In the genomic region with DNA sequence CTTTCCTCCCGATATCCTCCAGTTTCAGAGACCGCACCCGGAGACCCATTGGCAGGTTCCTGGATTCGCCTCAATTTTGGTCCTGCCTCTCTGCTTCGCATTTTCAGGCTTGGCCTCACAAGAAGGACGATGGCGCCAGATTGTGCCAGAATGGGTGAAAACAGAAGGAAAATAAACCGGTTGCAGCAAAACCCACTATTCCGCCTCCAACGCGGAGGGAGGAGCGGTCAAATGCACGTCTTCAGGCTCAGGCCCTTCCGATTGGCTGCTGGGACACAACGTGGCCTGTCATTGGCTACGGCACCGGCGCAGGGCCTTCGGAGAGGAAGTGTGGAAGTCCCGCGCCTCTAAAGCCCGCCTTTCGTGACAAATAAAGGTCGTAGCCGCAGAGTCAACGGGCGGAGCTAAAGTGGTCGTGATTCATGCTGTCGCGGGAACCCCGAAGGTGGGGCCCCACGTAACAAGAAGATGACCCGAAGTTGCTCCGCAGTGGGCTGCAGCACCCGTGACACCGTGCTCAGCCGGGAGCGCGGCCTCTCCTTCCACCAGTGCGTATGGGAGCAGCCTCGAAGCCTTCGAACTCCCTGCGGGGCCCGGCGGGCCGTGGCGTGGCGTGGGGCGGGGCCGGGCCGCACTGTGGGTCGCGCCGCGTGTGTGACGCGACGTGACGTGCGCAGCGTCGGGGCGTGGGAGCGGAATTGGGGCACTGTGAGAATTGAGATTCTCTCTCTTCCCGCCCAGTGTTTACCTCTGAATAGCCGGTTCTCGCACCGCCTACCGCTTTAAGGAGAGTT, we compare ENCODE assay signal across 8 cellular contexts. TPM values are rescaled to one million over a fixed set of nuclear protein-coding genes. Genes with fewer than 3 reads are reported as not detected.
DNase-seq lines count a peak whose midpoint lies in the region; ATAC-seq and TF ChIP-seq lines count a peak whose summit lies in the region.

A gene with protein sequence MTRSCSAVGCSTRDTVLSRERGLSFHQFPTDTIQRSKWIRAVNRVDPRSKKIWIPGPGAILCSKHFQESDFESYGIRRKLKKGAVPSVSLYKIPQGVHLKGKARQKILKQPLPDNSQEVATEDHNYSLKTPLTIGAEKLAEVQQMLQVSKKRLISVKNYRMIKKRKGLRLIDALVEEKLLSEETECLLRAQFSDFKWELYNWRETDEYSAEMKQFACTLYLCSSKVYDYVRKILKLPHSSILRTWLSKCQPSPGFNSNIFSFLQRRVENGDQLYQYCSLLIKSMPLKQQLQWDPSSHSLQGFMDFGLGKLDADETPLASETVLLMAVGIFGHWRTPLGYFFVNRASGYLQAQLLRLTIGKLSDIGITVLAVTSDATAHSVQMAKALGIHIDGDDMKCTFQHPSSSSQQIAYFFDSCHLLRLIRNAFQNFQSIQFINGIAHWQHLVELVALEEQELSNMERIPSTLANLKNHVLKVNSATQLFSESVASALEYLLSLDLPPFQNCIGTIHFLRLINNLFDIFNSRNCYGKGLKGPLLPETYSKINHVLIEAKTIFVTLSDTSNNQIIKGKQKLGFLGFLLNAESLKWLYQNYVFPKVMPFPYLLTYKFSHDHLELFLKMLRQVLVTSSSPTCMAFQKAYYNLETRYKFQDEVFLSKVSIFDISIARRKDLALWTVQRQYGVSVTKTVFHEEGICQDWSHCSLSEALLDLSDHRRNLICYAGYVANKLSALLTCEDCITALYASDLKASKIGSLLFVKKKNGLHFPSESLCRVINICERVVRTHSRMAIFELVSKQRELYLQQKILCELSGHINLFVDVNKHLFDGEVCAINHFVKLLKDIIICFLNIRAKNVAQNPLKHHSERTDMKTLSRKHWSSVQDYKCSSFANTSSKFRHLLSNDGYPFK (plus strand): TSS at position 401 of the 794 bp plus-strand sequence. CDS start 68 bp downstream, at position 469.

- H3K27ac ChIP-seq in right atrium auricular region = peak within 1 kb of the TSS; percentile 97 to 98
- peak within 1 kb of the TSS; percentile 96 to 99 for H3K27ac ChIP-seq in prostate gland
- peak within 1 kb of the TSS; percentile 99 for H3K27ac ChIP-seq in urinary bladder (ENCODE audit: low read depth)

- peak; percentile 95 for DNase-seq in NCI-H1694 treated with DMSO at 0.1 percent for 48 hours (lab: John Stamatoyannopoulos, UW)
- DNase-seq in T-helper 17 cell = peak; percentile 91 to 96 (median 93)
- DNase-seq in anterior cingulate cortex (lab: John Stamatoyannopoulos, UW) = peak; percentile 92 to 100 (median 98)
- DNase-seq in right atrium auricular region (ENCODE audit: low spot score) = peak; percentile 100
- peak; percentile 99 for DNase-seq in prostate gland (ENCODE audit: low spot score)

- H3K4me1 Mint-ChIP-seq in T-helper 17 cell = peaks cover 16% of the 10 kb centered on the region

- ATAC-seq in GM18502 (IDR thresholded peaks at IDR 0.05; ENCODE audit: poor library complexity, unreplicated experiment) (peak; percentile 91), HG02938 (IDR thresholded peaks at IDR 0.05; ENCODE audit: unreplicated experiment) (peak; percentile 85), T-helper 17 cell (peak; percentile 89)

- H3K36me3 Mint-ChIP-seq in T-helper 17 cell (ENCODE audit: low read depth) = no peaks in the 10 kb centered on the region

- peak within 1 kb of the TSS; percentile 58 to 79 for H3K4me3 ChIP-seq in right atrium auricular region
- H3K4me3 ChIP-seq in prostate gland = peak within 1 kb of the TSS; percentile 42 to 49
- peak within 1 kb of the TSS; percentile 65 for H3K4me3 ChIP-seq in urinary bladder (ENCODE audit: low read depth, low read length)

- under 1% methylated on average over 57 of the region's 69 CpGs for WGBS in prostate gland
- WGBS in urinary bladder = under 1% methylated on average over 69 of the region's 69 CpGs

- intact Hi-C loops in prostate gland (cut with DNase I) = loop anchor here (2.0 to 5.0 kb wide), 5 partner anchors 112 to 470 kb away; a partner anchor contains a TSS

- H3K4me1 ChIP-seq in right atrium auricular region (peaks cover 0 to 33% of the 10 kb centered on the region in 2 donors), prostate gland (replicated peaks) (no peaks in the 10 kb centered on the region), urinary bladder (ENCODE audit: insufficient read depth) (no peaks in the 10 kb centered on the region)

- H3K4me3 Mint-ChIP-seq in T-helper 17 cell = no peak within 1 kb of the TSS

- H3K9me3 ChIP-seq in T-helper 17 cell (ENCODE audit: control insufficient read depth, low read length, poor library complexity, severe bottlenecking) = no peaks in the 10 kb centered on the region
- no peaks in the 10 kb centered on the region for H3K9me3 ChIP-seq in right atrium auricular region
- no peaks in the 10 kb centered on the region for H3K9me3 ChIP-seq in prostate gland

- TF ChIP-seq CTCF in right atrium auricular region (IDR thresholded peaks at IDR 0.05) = no peak
- no peak for TF ChIP-seq CTCF in prostate gland (IDR thresholded peaks at IDR 0.05)

- H3K27me3 ChIP-seq in right atrium auricular region = no peaks in the 10 kb centered on the region
- H3K27me3 ChIP-seq in prostate gland (replicated peaks; ENCODE audit: insufficient read depth) = no peaks in the 10 kb centered on the region

- no peak within 1 kb of the TSS for H3K27ac Mint-ChIP-seq in T-helper 17 cell

- peaks cover 10% of the 10 kb centered on the region for H3K36me3 ChIP-seq in right atrium auricular region
- H3K36me3 ChIP-seq in prostate gland = no peaks in the 10 kb centered on the region
- H3K36me3 ChIP-seq in urinary bladder (ENCODE audit: insufficient read depth) = no peaks in the 10 kb centered on the region

- peak; percentile 82 for TF ChIP-seq POLR2A in prostate gland (IDR thresholded peaks at IDR 0.05)

- H3K27me3 Mint-ChIP-seq in T-helper 17 cell = no peaks in the 10 kb centered on the region

RNA-seq across cellular contexts. Expression of the gene that starts here (rescaled TPM):
- total RNA-seq in T-helper 17 cell (1 to 10 TPM; 3.5 to 4.9 TPM), right atrium auricular region (1 to 10 TPM; 2.2 to 3.0 TPM), prostate gland (1 to 10 TPM; 7.6 to 8.6 TPM), urinary bladder (30.3 TPM)
- 3.4 TPM for polyA plus RNA-seq in urinary bladder

Comparison
In these comparisons a context has a peak if more than half of its experiments do, and no peak if none do; other contexts are left out.
1. Peak in every context shown above with its lines: DNase-seq, ATAC-seq, H3K4me3 ChIP-seq and H3K27ac ChIP-seq.